ENCODE assay signal across 10 cellular contexts in genomic region chr14:68863610-68864300, GRCh38.
"Had no signal": no experiment of that assay in that cellular context is flagged by ENCODE, and none has a peak within 500 bp of the region (broad histone marks: within the 10 kb centered on the region; RNA-seq: fewer than 3 reads in every experiment).

No MANE protein-coding gene starts in this region.

- H3K27ac ChIP-seq: coronary artery, hepatocyte, psoas muscle, thyroid gland had no signal

- H3K4me2 ChIP-seq: hepatocyte, smooth muscle cell had no signal

- H3K27me3 Mint-ChIP-seq: naive B cell, type B pancreatic cell had no signal

- H3K4me3 Mint-ChIP-seq: endodermal cell, naive B cell, nephron, type B pancreatic cell had no signal

- H3K9me3 ChIP-seq: thyroid gland had no signal

- H3K36me3 Mint-ChIP-seq: naive B cell had no signal

- H2AFZ ChIP-seq: hepatocyte had no signal

- H3K4me1 ChIP-seq: psoas muscle, thyroid gland had no signal

- H3K36me3 ChIP-seq: thyroid gland had no signal

- H3K27me3 ChIP-seq: hepatocyte, thyroid gland had no signal

- H3K4me3 ChIP-seq: coronary artery, hepatocyte, lung, psoas muscle, smooth muscle cell, thyroid gland had no signal

- H3K9me3 Mint-ChIP-seq: type B pancreatic cell had no signal

- H3K4me1 Mint-ChIP-seq: nephron had no signal
